Comparison of ENCODE assay signal across 7 cellular contexts in genomic region chr3:142723968-142724681, GRCh38. TPM values are rescaled to one million over a fixed set of nuclear protein-coding genes. Genes with fewer than 3 reads are reported as not detected.
A peak's percentile ranks its signal among the peaks of the same experiment; 100 is the strongest.
DNase-seq lines count a peak whose midpoint lies in the region; ATAC-seq, FAIRE-seq and TF ChIP-seq lines count a peak whose summit lies in the region.

Gene TRPC1 (plus strand): TSS chr3:142724034. CDS start chr3:142724560, 526 bp downstream.

- H3K9me3 ChIP-seq in WERI-Rb-1 (ENCODE audit: severe bottlenecking), result no peaks in the 10 kb centered on the region

- H3K4me3 ChIP-seq in WERI-Rb-1 (ENCODE audit: low read depth, low read length), result peak within 1 kb of the TSS; percentile 50
- H3K4me3 ChIP-seq in bronchial epithelial cell (ENCODE audit: low read depth, low read length), result peak within 1 kb of the TSS; percentile 76

- peak; percentile 89 for ATAC-seq in GM18519 (IDR thresholded peaks at IDR 0.05; ENCODE audit: low FRiP score, unreplicated experiment)
- peak; percentile 92 for ATAC-seq in HG02970 (IDR thresholded peaks at IDR 0.05; ENCODE audit: low FRiP score, unreplicated experiment)

- TF ChIP-seq CTCF in WERI-Rb-1 (IDR thresholded peaks at IDR 0.05; ENCODE audit: low read depth, low read length) (no peak), bronchial epithelial cell (IDR thresholded peaks at IDR 0.05; ENCODE audit: insufficient read depth, low read length, severe bottlenecking) (no peak)

- peak within 1 kb of the TSS; percentile 72 for H3K27ac ChIP-seq in WERI-Rb-1

- peak; percentile 93 to 95 for DNase-seq in NCI-H2081 (lab: John Stamatoyannopoulos, UW)
- peak; percentile 83 for DNase-seq in WERI-Rb-1
- peak; percentile 65 for DNase-seq in bronchial epithelial cell (ENCODE audit: low read depth)
- DNase-seq in inferior parietal cortex (ENCODE audit: extremely low spot score), result peak; percentile 36
- DNase-seq in smooth muscle cell of the brain vasculature (ENCODE audit: low read depth, low spot score), result peak; percentile 46

- no peaks in the 10 kb centered on the region for H3K27me3 ChIP-seq in WERI-Rb-1 (ENCODE audit: insufficient read depth, low read depth, severe bottlenecking)
- no peaks in the 10 kb centered on the region for H3K27me3 ChIP-seq in bronchial epithelial cell (ENCODE audit: control insufficient read depth, insufficient read depth, low read length)

- H3K36me3 ChIP-seq in WERI-Rb-1, result no peaks in the 10 kb centered on the region
- no peaks in the 10 kb centered on the region for H3K36me3 ChIP-seq in bronchial epithelial cell (ENCODE audit: control insufficient read depth, insufficient read depth, low read length)

- no peak for FAIRE-seq in bronchial epithelial cell (lab: Jason Lieb, UNC)

RNA-seq across cellular contexts. Expression of gene TRPC1, which starts in this region (rescaled TPM):
- total RNA-seq in bronchial epithelial cell, result 3.9 and 8.8 TPM in 2 replicates

Comparison
In these comparisons a context has a peak if more than half of its experiments do, and no peak if none do; other contexts are left out.
1. Peak in every context shown above with its lines: DNase-seq, ATAC-seq, H3K4me3 ChIP-seq and H3K27ac ChIP-seq.
2. DNase-seq: peak in every context shown above with its lines; median percentile 94 in NCI-H2081; 83 in WERI-Rb-1; 65 in bronchial epithelial cell; 46 in smooth muscle cell of the brain vasculature; 36 in inferior parietal cortex.